9 cellular contexts compared by ENCODE assay signal in the genomic region with DNA sequence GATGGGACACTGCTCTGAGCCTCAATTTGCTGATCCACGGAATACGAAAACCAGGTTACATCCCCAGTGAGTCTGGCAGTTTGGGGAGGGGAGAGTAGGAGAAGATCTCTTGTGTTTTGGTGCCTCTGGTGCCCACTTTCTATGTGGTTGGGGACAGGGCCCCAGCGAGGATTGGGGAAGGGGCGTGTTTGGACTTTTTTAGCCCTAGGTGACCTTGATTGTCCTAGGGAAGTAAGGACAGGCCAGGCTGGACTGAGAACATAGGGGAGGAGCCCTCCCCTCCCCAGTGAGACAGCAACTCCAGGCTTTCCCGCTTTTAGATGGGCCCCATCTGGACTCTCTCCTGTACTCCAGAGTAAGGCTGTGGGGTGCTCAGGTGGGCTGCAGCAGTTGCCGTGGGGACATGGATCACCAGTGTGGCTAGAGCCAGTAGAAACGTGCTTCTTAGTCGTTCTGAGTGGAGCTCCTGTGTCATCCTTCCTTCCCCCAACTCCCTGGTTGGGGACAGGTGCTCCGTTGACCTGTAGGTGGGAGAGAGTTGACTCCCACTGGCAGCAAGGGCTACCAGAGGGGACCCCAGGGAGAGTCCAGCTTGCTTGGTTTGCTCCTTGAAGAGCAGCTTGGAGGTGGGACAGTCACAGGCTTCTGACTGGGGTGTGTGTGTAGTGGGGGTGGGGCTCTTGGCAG. TPM values are rescaled to one million over a fixed set of nuclear protein-coding genes. Genes with fewer than 3 reads are reported as not detected.
DNase-seq lines count a peak whose midpoint lies in the region; ATAC-seq, FAIRE-seq and TF ChIP-seq lines count a peak whose summit lies in the region.
"Had no signal": no experiment of that assay in that cellular context is flagged by ENCODE, and none has a peak within 500 bp of the region (broad histone marks: within the 10 kb centered on the region; RNA-seq: fewer than 3 reads in every experiment).

No MANE protein-coding gene starts in this region.

- H3K27ac Mint-ChIP-seq in WTC11 = peak overlapping the region; percentile 95

- no peak for TF ChIP-seq POLR2A in gastroesophageal sphincter (IDR thresholded peaks at IDR 0.05)

- peak overlapping the region; percentile 21 to 99 (median 96) for H3K27ac ChIP-seq in gastroesophageal sphincter

- no peaks in the 10 kb centered on the region for H3K27me3 ChIP-seq in gastroesophageal sphincter
- H3K27me3 ChIP-seq in skeletal muscle satellite cell (ENCODE audit: control insufficient read depth, insufficient read depth, low read length) = no peaks in the 10 kb centered on the region
- no peaks in the 10 kb centered on the region for H3K27me3 ChIP-seq in HAP-1 (ENCODE audit: low read depth)

- TF ChIP-seq CTCF in WTC11 (IDR thresholded peaks at IDR 0.05) = no peak
- TF ChIP-seq CTCF in gastroesophageal sphincter (IDR thresholded peaks at IDR 0.05) = no peak

- peak overlapping the region in 1 of 2 donors; percentile 39 for H3K4me3 ChIP-seq in gastroesophageal sphincter
- H3K4me3 ChIP-seq in skeletal muscle satellite cell (ENCODE audit: low read length) = peak overlapping the region; percentile 60
- no peak overlapping the region for H3K4me3 ChIP-seq in HAP-1

- in situ Hi-C loops in HAP-1 (cut with MboI; ENCODE audit: low sequenced_read_pairs) = no loop called here

- peaks cover 74% of the 10 kb centered on the region for H3K4me1 Mint-ChIP-seq in WTC11

- DNase-seq in GM19239 (ENCODE audit: insufficient read length, low spot score) = no peak
- no peak for DNase-seq in WTC11 (ENCODE audit: low spot score)
- no peak for DNase-seq in HAP-1 (ENCODE audit: low spot score in 2 of 2)
- DNase-seq in GOT3 (lab: John Stamatoyannopoulos, UW) = no peak
- DNase-seq in GDM1 (lab: John Stamatoyannopoulos, UW) = no peak

- CTCF ChIA-PET in WTC11 (lab: Charles Lee) = interaction anchor here (0.9 to 1.1 kb wide), 2 partner anchors 25 to 26 kb away, joined by 3 read pairs; partner anchors contain the start of gene RAB4B

- H3K4me2 ChIP-seq in skeletal muscle satellite cell (ENCODE audit: low read length) = peak overlapping the region; percentile 95

- peak overlapping the region; percentile 35 for H3K4me3 Mint-ChIP-seq in WTC11

- POLR2A ChIA-PET in WTC11 (lab: Charles Lee) = interaction anchor here (0.7 to 1.0 kb wide), 2 partner anchors 25 to 86 kb away, joined by 3 read pairs; partner anchors contain the start of genes COQ8B, ITPKC and RAB4B

- H3K27me3 Mint-ChIP-seq in WTC11 (ENCODE audit: low read depth) = no peaks in the 10 kb centered on the region; the same call in 1 of the 2 replicates

- peak; percentile 28 for FAIRE-seq in GM19239 (lab: Jason Lieb, UNC)

- H3K36me3 ChIP-seq in gastroesophageal sphincter = peaks cover 0 to 24% of the 10 kb centered on the region in 2 donors
- peaks cover 67% of the 10 kb centered on the region for H3K36me3 ChIP-seq in skeletal muscle satellite cell (ENCODE audit: insufficient read depth, low read length)
- peaks cover 64% of the 10 kb centered on the region for H3K36me3 ChIP-seq in HAP-1 (replicated peaks)

- WGBS in gastroesophageal sphincter (ENCODE audit: low coverage in 1 of 2), 2 donors = 24% methylated on average over 4 of the region's 9 CpGs; no CpG with 5 or more reads in 1 of the 2 donors

- peaks cover 18% of the 10 kb centered on the region for H3K36me3 Mint-ChIP-seq in WTC11

- no peaks in the 10 kb centered on the region for H3K9me3 Mint-ChIP-seq in WTC11

- no peak for TF ChIP-seq EP300 in gastroesophageal sphincter (IDR thresholded peaks at IDR 0.05)

- ATAC-seq in WTC11 (no peak), gastroesophageal sphincter (no peak), HG02852 (IDR thresholded peaks at IDR 0.05; ENCODE audit: unreplicated experiment) (no peak)

- peaks cover 16 to 86% (median 76%) of the 10 kb centered on the region in 3 donors for H3K4me1 ChIP-seq in gastroesophageal sphincter
- peaks cover 55% of the 10 kb centered on the region for H3K4me1 ChIP-seq in skeletal muscle satellite cell (ENCODE audit: control insufficient read depth, insufficient read depth, low read length)
- H3K4me1 ChIP-seq in HAP-1 = peaks cover 18% of the 10 kb centered on the region

- H3K9ac ChIP-seq in skeletal muscle satellite cell (ENCODE audit: low read depth, low read length) = peak overlapping the region; percentile 39

- H3K9me3 ChIP-seq in gastroesophageal sphincter (no peaks in the 10 kb centered on the region), skeletal muscle satellite cell (replicated peaks; ENCODE audit: low read length) (no peaks in the 10 kb centered on the region), HAP-1 (no peaks in the 10 kb centered on the region)

TF ChIP-seq in WTC11, 78 proteins besides CTCF, POLR2A, EP300 and RAD21 (continues in another document):
- no peak for TF ChIP-seq AFF4 (CRISPR knock-in tag; IDR thresholded peaks at IDR 0.05; ENCODE audit: borderline replicate concordance)
- no peak for TF ChIP-seq ZNF425 (CRISPR knock-in tag; conservative IDR thresholded peaks at IDR 0.05)
- no peak for TF ChIP-seq SP1 (CRISPR knock-in tag; conservative IDR thresholded peaks at IDR 0.05)
- TF ChIP-seq ZNF232 (CRISPR knock-in tag; IDR thresholded peaks at IDR 0.05) = no peak
- TF ChIP-seq, protein P1, sequence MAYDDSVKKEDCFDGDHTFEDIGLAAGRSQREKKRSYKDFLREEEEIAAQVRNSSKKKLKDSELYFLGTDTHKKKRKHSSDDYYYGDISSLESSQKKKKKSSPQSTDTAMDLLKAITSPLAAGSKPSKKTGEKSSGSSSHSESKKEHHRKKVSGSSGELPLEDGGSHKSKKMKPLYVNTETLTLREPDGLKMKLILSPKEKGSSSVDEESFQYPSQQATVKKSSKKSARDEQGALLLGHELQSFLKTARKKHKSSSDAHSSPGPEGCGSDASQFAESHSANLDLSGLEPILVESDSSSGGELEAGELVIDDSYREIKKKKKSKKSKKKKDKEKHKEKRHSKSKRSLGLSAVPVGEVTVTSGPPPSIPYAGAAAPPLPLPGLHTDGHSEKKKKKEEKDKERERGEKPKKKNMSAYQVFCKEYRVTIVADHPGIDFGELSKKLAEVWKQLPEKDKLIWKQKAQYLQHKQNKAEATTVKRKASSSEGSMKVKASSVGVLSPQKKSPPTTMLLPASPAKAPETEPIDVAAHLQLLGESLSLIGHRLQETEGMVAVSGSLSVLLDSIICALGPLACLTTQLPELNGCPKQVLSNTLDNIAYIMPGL (CRISPR knock-in tag; IDR thresholded peaks at IDR 0.05) = no peak
- TF ChIP-seq IRF2 (CRISPR knock-in tag; IDR thresholded peaks at IDR 0.05; ENCODE audit: borderline replicate concordance, low read depth) = no peak
- TF ChIP-seq ELF4 (CRISPR knock-in tag; IDR thresholded peaks at IDR 0.05; ENCODE audit: low read depth) = no peak
- TF ChIP-seq ZNF317 (CRISPR knock-in tag; IDR thresholded peaks at IDR 0.05; ENCODE audit: borderline replicate concordance, low read depth) = no peak

RNA-seq across cellular contexts. Expression of gene EGLN2, which starts 4.3 kb away (rescaled TPM):
- total RNA-seq in WTC11 (2021) (97.7 to 106 TPM (median 102 TPM) in 3 replicates), gastroesophageal sphincter (100 to 1,000 TPM in 3 of 4 donors, 10 to 100 TPM in 1; 99.1 to 115 (median 107) TPM)
- 55.3 and 73.3 TPM in 2 replicates for total RNA-seq in skeletal muscle satellite cell (2012; rRNA removed)

RNA-seq across cellular contexts. Expression of gene RAB4B, which starts 25.3 kb away (rescaled TPM):
- total RNA-seq in WTC11 (2021) (29.7 to 34.1 TPM (median 30.5 TPM) in 3 replicates), gastroesophageal sphincter (10 to 100 TPM; 18.7 to 27.5 (median 20.9) TPM)
- 7.6 and 10.6 TPM in 2 replicates for total RNA-seq in skeletal muscle satellite cell (2012; rRNA removed)

RNA-seq across cellular contexts. Expression of gene MIA, which starts 28.0 kb away (rescaled TPM):
- total RNA-seq in WTC11 (2021) = not detected in 3 replicates
- 1 to 10 TPM in 3 of 4 donors, not detected in 1; 1.4 to 9.2 (median 3.1) TPM for total RNA-seq in gastroesophageal sphincter
- total RNA-seq in skeletal muscle satellite cell (2012; rRNA removed) = not detected in 2 replicates

RNA-seq across cellular contexts. Expression of gene CYP2A6, which starts 46.9 kb away (rescaled TPM):
- 0.25 to 0.80 TPM (median 0.28 TPM) in 3 replicates for total RNA-seq in WTC11 (2021)
- total RNA-seq in gastroesophageal sphincter = not detected
- not detected in 2 replicates for total RNA-seq in skeletal muscle satellite cell (2012; rRNA removed)
- total RNA-seq: T-helper 2 cell treated with Interferon-gamma antibody and Interleukin-4, amounts not matched to agents 100 ng/mL and 5 ng/mL, for 36 hours had no signal

RNA-seq across cellular contexts. Expression of gene SNRPA, which starts 52.3 kb away (rescaled TPM):
- 215 to 227 TPM (median 218 TPM) in 3 replicates for total RNA-seq in WTC11 (2021)
- total RNA-seq in gastroesophageal sphincter = 10 to 100 TPM; 24.5 to 56.0 (median 48.2) TPM
- 35.7 and 46.7 TPM in 2 replicates for total RNA-seq in skeletal muscle satellite cell (2012; rRNA removed)
